Comparison of ENCODE assay signal across 19 cellular contexts in the genomic region with DNA sequence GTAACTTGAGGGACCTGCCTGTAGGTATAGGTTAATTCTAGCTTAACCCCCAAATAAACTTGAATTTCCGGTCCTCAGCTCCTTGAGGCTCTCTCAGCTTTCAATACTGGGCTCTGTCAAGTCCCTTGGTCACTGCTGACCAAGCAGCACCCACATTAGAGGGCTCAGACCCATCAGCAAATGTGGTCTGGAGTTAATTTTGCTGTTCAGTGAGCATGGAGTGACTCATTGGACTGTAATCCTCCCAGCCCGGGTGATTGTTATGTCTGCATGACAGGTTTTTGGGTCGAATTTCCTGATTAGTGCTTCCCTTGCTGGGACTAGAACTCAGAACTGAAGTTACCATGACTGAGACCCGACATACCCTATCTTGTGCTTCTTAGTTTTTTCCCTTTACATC.
A peak's percentile ranks its signal among the peaks of the same experiment; 100 is the strongest.
DNase-seq lines count a peak whose midpoint lies in the region; ATAC-seq and TF ChIP-seq lines count a peak whose summit lies in the region.
"Had no signal": no experiment of that assay in that cellular context is flagged by ENCODE, and none has a peak within 500 bp of the region (broad histone marks: within the 10 kb centered on the region; RNA-seq: fewer than 3 reads in every experiment).

No MANE protein-coding gene starts in this region.

- DNase-seq in BJ (ENCODE audit: low read depth) (peak; percentile 51), cardiac fibroblast (ENCODE audit: low read depth in 2 of 2) (peak; percentile 21 to 49), kidney tubule cell (ENCODE audit: low spot score) (peak; percentile 96), GOT3 (lab: John Stamatoyannopoulos, UW) (no peak), uterus (no peak)
- DNase-seq in activated T-cell treated with anti-CD3 and anti-CD28 coated beads, Interleukin-2, amount 50 U/mL, for 72 hours = no peak
- DNase-seq: activated T-cell treated with anti-CD3 and anti-CD28 coated beads, Interleukin-2, amount 50 U/mL, for 48 hours; C1 segment of cervical spinal cord; dorsolateral prefrontal cortex; Kasumi-1; mucosa of descending colon; NCI-H2107; NK-92 treated with Interleukin-12 subunit alpha and Interleukin-12 subunit beta, amount 100 ng/mL, for 24 hours; stimulated activated CD4-positive, alpha-beta T cell treated with anti-CD3 and anti-CD28 coated beads, Interleukin-2, amount 100 ng/mL, for 48 hours; stimulated activated naive CD4-positive, alpha-beta T cell treated with Interleukin-2 at 50 U/mL for 16 hours had no signal

- peak; percentile 16; the same call in 1 of the 2 replicates for TF ChIP-seq RAD21 in Ishikawa (IDR thresholded peaks at IDR 0.05; ENCODE audit: low read depth)

- intact Hi-C loops in uterus (cut with DNase I; ENCODE audit: low total_unique reads) = no loop called here

- no peak for TF ChIP-seq POLR2A in uterus (IDR thresholded peaks at IDR 0.05)

- H3K4me3 ChIP-seq in BJ (ENCODE audit: low read depth, low read length) (no peak overlapping the region), cardiac fibroblast (replicated peaks in 1 of 2; ENCODE audit: low read depth in 2 of 2, low read length in 2 of 2) (no peak overlapping the region), uterus (no peak overlapping the region)
- H3K4me3 ChIP-seq: dorsolateral prefrontal cortex, mucosa of descending colon, prostate gland had no signal

- ATAC-seq in GM21526 (IDR thresholded peaks at IDR 0.05; ENCODE audit: low FRiP score, unreplicated experiment) = no peak
- ATAC-seq in activated T-cell treated with anti-CD3 and anti-CD28 coated beads, Interleukin-2, amount 50 U/mL, for 72 hours (replicated peaks in 1 of 2) = no peak
- ATAC-seq: activated CD4-positive, CD25-positive, alpha-beta regulatory T cell treated with anti-CD3 and anti-CD28 coated beads, Interleukin-2, amount 50 U/mL, for 24 hours; mucosa of descending colon had no signal

- H3K4me3 Mint-ChIP-seq in activated T-cell treated with anti-CD3 and anti-CD28 coated beads, Interleukin-2, amount 50 U/mL, for 72 hours = no peak overlapping the region

- no peaks in the 10 kb centered on the region for H3K27me3 Mint-ChIP-seq in activated T-cell treated with anti-CD3 and anti-CD28 coated beads, Interleukin-2, amount 50 U/mL, for 72 hours (ENCODE audit: low read depth)

- H3K27me3 ChIP-seq in BJ (ENCODE audit: control insufficient read depth, insufficient read depth, low read length) (no peaks in the 10 kb centered on the region), uterus (no peaks in the 10 kb centered on the region)
- H3K27me3 ChIP-seq: dorsolateral prefrontal cortex had no signal

- H3K27ac Mint-ChIP-seq in activated T-cell treated with anti-CD3 and anti-CD28 coated beads, Interleukin-2, amount 50 U/mL, for 72 hours = no peak overlapping the region

- no peak overlapping the region for H3K27ac ChIP-seq in uterus
- H3K27ac ChIP-seq: dorsolateral prefrontal cortex, prostate gland had no signal

- H3K36me3 ChIP-seq in BJ (ENCODE audit: control insufficient read depth, insufficient read depth, low read length) (no peaks in the 10 kb centered on the region), uterus (no peaks in the 10 kb centered on the region)
- H3K36me3 ChIP-seq: prostate gland had no signal

- CTCF ChIA-PET in BJ (lab: Yijun Ruan, JAX) = no interaction called here

- peaks cover 35% of the 10 kb centered on the region for H3K4me1 Mint-ChIP-seq in activated T-cell treated with anti-CD3 and anti-CD28 coated beads, Interleukin-2, amount 50 U/mL, for 72 hours (ENCODE audit: low read depth)

- peak; percentile 79 for TF ChIP-seq EP300 in Ishikawa (IDR thresholded peaks at IDR 0.05; ENCODE audit: borderline replicate concordance)

- no peaks in the 10 kb centered on the region for H3K36me3 Mint-ChIP-seq in activated T-cell treated with anti-CD3 and anti-CD28 coated beads, Interleukin-2, amount 50 U/mL, for 72 hours (ENCODE audit: insufficient read depth in 2 of 2)

- H3K9me3 ChIP-seq in uterus = no peaks in the 10 kb centered on the region
- H3K9me3 ChIP-seq: mucosa of descending colon, prostate gland had no signal

- peaks cover 0 to 4% of the 10 kb centered on the region in 2 donors for H3K9me3 Mint-ChIP-seq in activated T-cell treated with anti-CD3 and anti-CD28 coated beads, Interleukin-2, amount 50 U/mL, for 72 hours

- POLR2A ChIA-PET in BJ (lab: Charles Lee) = no interaction called here

- H3K4me1 ChIP-seq in uterus = no peaks in the 10 kb centered on the region
- H3K4me1 ChIP-seq: prostate gland had no signal

- TF ChIP-seq CTCF in BJ (IDR thresholded peaks at IDR 0.05; ENCODE audit: insufficient read depth, low read depth, low read length) (no peak), cardiac fibroblast (IDR thresholded peaks at IDR 0.05; ENCODE audit: low read depth, low read length) (no peak), uterus (IDR thresholded peaks at IDR 0.05) (no peak)

TF ChIP-seq in Ishikawa, 13 proteins besides CTCF, POLR2A, EP300 and RAD21:
- TF ChIP-seq TEAD4 (IDR thresholded peaks at IDR 0.05) (peak; percentile 81), MAX (IDR thresholded peaks at IDR 0.05) (peak; percentile 54; the same call in 1 of the 2 replicates), ZBTB7A (IDR thresholded peaks at IDR 0.05; ENCODE audit: low read depth) (no peak), CEBPB (IDR thresholded peaks at IDR 0.05) (no peak), YY1 (IDR thresholded peaks at IDR 0.05; ENCODE audit: low read depth) (no peak), TCF12 (IDR thresholded peaks at IDR 0.05; ENCODE audit: low read depth) (peak; percentile 86), EGR1 (IDR thresholded peaks at IDR 0.05) (no peak), FOXM1 (IDR thresholded peaks at IDR 0.05; ENCODE audit: borderline replicate concordance, low read depth) (peak; percentile 41; the same call in 1 of the 2 replicates), TAF1 (IDR thresholded peaks at IDR 0.05; ENCODE audit: low read depth) (no peak), NFIC (IDR thresholded peaks at IDR 0.05) (peak; percentile 72), USF1 (IDR thresholded peaks at IDR 0.05) (no peak), CREB1 (IDR thresholded peaks at IDR 0.05; ENCODE audit: low read depth) (no peak)
- TF ChIP-seq, protein P1, sequence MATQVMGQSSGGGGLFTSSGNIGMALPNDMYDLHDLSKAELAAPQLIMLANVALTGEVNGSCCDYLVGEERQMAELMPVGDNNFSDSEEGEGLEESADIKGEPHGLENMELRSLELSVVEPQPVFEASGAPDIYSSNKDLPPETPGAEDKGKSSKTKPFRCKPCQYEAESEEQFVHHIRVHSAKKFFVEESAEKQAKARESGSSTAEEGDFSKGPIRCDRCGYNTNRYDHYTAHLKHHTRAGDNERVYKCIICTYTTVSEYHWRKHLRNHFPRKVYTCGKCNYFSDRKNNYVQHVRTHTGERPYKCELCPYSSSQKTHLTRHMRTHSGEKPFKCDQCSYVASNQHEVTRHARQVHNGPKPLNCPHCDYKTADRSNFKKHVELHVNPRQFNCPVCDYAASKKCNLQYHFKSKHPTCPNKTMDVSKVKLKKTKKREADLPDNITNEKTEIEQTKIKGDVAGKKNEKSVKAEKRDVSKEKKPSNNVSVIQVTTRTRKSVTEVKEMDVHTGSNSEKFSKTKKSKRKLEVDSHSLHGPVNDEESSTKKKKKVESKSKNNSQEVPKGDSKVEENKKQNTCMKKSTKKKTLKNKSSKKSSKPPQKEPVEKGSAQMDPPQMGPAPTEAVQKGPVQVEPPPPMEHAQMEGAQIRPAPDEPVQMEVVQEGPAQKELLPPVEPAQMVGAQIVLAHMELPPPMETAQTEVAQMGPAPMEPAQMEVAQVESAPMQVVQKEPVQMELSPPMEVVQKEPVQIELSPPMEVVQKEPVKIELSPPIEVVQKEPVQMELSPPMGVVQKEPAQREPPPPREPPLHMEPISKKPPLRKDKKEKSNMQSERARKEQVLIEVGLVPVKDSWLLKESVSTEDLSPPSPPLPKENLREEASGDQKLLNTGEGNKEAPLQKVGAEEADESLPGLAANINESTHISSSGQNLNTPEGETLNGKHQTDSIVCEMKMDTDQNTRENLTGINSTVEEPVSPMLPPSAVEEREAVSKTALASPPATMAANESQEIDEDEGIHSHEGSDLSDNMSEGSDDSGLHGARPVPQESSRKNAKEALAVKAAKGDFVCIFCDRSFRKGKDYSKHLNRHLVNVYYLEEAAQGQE (IDR thresholded peaks at IDR 0.05; ENCODE audit: low read depth) = no peak

Comparison
In these comparisons a context has a peak if more than half of its experiments do, and no peak if none do; other contexts are left out.
1. DNase-seq: peak in BJ (single experiment), cardiac fibroblast (2 of 2) and kidney tubule cell (single experiment); none in GOT3 (single experiment), activated T-cell treated with anti-CD3 and anti-CD28 coated beads, Interleukin-2, amount 50 U/mL, for 72 hours (0 of 2) and uterus (0 of 2).